ENCODE assay signal across 17 cellular contexts in the genomic region with DNA sequence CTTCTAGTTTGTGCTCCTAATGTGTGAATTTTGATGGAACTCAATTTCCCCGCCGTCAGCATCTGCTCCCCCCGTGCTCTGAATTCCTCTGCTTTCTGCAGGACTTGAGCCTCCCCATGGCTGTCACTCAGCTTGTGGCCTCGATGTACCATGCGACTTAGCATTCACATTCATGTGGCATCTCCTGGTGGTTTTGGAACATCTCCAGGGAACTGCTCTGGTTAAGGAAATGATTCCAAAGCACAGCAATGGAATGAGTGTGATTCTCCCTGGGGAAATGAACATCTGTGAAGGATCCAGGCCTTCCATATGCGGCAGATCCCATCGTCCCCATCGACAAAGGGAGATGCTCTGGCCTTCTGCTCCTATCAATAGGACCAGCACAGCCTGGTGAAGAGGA.
DNase-seq lines count a peak whose midpoint lies in the region; ATAC-seq and TF ChIP-seq lines count a peak whose summit lies in the region.
"Had no signal": no experiment of that assay in that cellular context is flagged by ENCODE, and none has a peak within 500 bp of the region (broad histone marks: within the 10 kb centered on the region; RNA-seq: fewer than 3 reads in every experiment).

No MANE protein-coding gene starts in this region.

- H3K36me3 Mint-ChIP-seq in glutamatergic neuron (ENCODE audit: unreplicated experiment), result peaks cover 11% of the 10 kb centered on the region
- H3K36me3 Mint-ChIP-seq: activated naive CD8-positive, alpha-beta T cell treated with anti-CD3 and anti-CD28 coated beads for 36 hours; naive thymus-derived CD8-positive, alpha-beta T cell had no signal

- DNase-seq in AG08396 (ENCODE audit: low spot score) (peak; percentile 12), HFF-Myc (ENCODE audit: extremely low read depth, low read depth) (peak; percentile 30), astrocyte of the spinal cord (ENCODE audit: low read depth, low spot score) (peak; percentile 38), glutamatergic neuron (no peak), NCI-H187 treated with DMSO at 0.1 percent for 48 hours (lab: John Stamatoyannopoulos, UW) (no peak), HT-29 (ENCODE audit: low spot score) (no peak)
- DNase-seq: activated CD4-positive, alpha-beta T cell treated with anti-CD3 and anti-CD28 coated beads, Interleukin-2, amount 50 U/mL, for 4 hours; activated naive CD8-positive, alpha-beta T cell treated with anti-CD3 and anti-CD28 coated beads for 36 hours; activated T-cell treated with anti-CD3 and anti-CD28 coated beads, Interleukin-2, amount 50 U/mL, for 24 hours; BE2C; colonic mucosa; left lung; naive thymus-derived CD8-positive, alpha-beta T cell had no signal

- no peak overlapping the region for H3K4me3 ChIP-seq in HFF-Myc (replicated peaks; ENCODE audit: low read depth, low read length)
- no peak overlapping the region for H3K4me3 ChIP-seq in astrocyte of the spinal cord (ENCODE audit: low read depth, low read length)
- H3K4me3 ChIP-seq: colonic mucosa, left lung, prostate gland, SK-N-MC had no signal

- H3K27ac Mint-ChIP-seq in glutamatergic neuron (ENCODE audit: unreplicated experiment), result peak overlapping the region; percentile 15
- H3K27ac Mint-ChIP-seq: activated naive CD8-positive, alpha-beta T cell treated with anti-CD3 and anti-CD28 coated beads for 36 hours; activated T-cell treated with anti-CD3 and anti-CD28 coated beads, Interleukin-2, amount 50 U/mL, for 24 hours had no signal

- H3K4me1 Mint-ChIP-seq in glutamatergic neuron (ENCODE audit: low read depth, unreplicated experiment), result peaks cover 23% of the 10 kb centered on the region
- H3K4me1 Mint-ChIP-seq: activated naive CD8-positive, alpha-beta T cell treated with anti-CD3 and anti-CD28 coated beads for 36 hours had no signal

- H3K9me3 Mint-ChIP-seq in glutamatergic neuron (ENCODE audit: unreplicated experiment), result peaks cover 6% of the 10 kb centered on the region
- H3K9me3 Mint-ChIP-seq: activated naive CD8-positive, alpha-beta T cell treated with anti-CD3 and anti-CD28 coated beads for 36 hours; activated T-cell treated with anti-CD3 and anti-CD28 coated beads, Interleukin-2, amount 50 U/mL, for 24 hours had no signal

- H3K27me3 Mint-ChIP-seq in glutamatergic neuron (ENCODE audit: unreplicated experiment), result peaks cover 6% of the 10 kb centered on the region

- no peak overlapping the region for H3K4me3 Mint-ChIP-seq in glutamatergic neuron (ENCODE audit: unreplicated experiment)
- H3K4me3 Mint-ChIP-seq: activated naive CD8-positive, alpha-beta T cell treated with anti-CD3 and anti-CD28 coated beads for 36 hours; activated T-cell treated with anti-CD3 and anti-CD28 coated beads, Interleukin-2, amount 50 U/mL, for 24 hours; naive thymus-derived CD8-positive, alpha-beta T cell had no signal

- TF ChIP-seq CTCF in HFF-Myc (IDR thresholded peaks at IDR 0.05; ENCODE audit: low read depth, low read length, missing control alignments), result no peak
- TF ChIP-seq CTCF in astrocyte of the spinal cord (IDR thresholded peaks at IDR 0.05; ENCODE audit: low read depth, low read length), result no peak
- TF ChIP-seq CTCF in glutamatergic neuron (IDR thresholded peaks at IDR 0.05; ENCODE audit: partially characterized antibody, unreplicated experiment), result no peak

- in situ Hi-C loops in astrocyte of the spinal cord (cut with HindIII; ENCODE audit: low sequenced_read_pairs), result no loop called here

- ATAC-seq in GM18870 (IDR thresholded peaks at IDR 0.05; ENCODE audit: unreplicated experiment), result no peak
- no peak for ATAC-seq in GM18868 (IDR thresholded peaks at IDR 0.05; ENCODE audit: unreplicated experiment)
- ATAC-seq: left lung; naive thymus-derived CD8-positive, alpha-beta T cell had no signal

Comparison
In these comparisons a context has a peak if more than half of its experiments do, and no peak if none do; other contexts are left out.
1. DNase-seq: peak in AG08396 (single experiment), HFF-Myc (single experiment) and astrocyte of the spinal cord (single experiment); none in glutamatergic neuron (single experiment), NCI-H187 treated with DMSO at 0.1 percent for 48 hours (single experiment) and HT-29 (single experiment).